ENCODE assay signal across 22 cellular contexts in genomic region chr5:91840412-91840811, GRCh38.
"Had no signal": no experiment of that assay in that cellular context is flagged by ENCODE, and none has a peak within 500 bp of the region (broad histone marks: within the 10 kb centered on the region; RNA-seq: fewer than 3 reads in every experiment).

No MANE protein-coding gene starts in this region.

- H3K9me3 Mint-ChIP-seq: activated CD4-positive, alpha-beta T cell treated with anti-CD3 and anti-CD28 coated beads, Interleukin-2, amount 10 ng/mL, durations not matched to agents 7 days and 5 days; activated naive CD4-positive, alpha-beta T cell treated with anti-CD3 and anti-CD28 coated beads, Interleukin-2, amount 10 ng/mL, durations not matched to agents 7 days and 5 days; activated naive CD8-positive, alpha-beta T cell treated with anti-CD3 and anti-CD28 coated beads, Interleukin-2, amount 50 U/mL, for 24 hours; activated T-cell treated with anti-CD3 and anti-CD28 coated beads, Interleukin-2, amount 50 U/mL, for 24 hours; nephron had no signal

- H3K4me1 ChIP-seq: breast epithelium, esophagus muscularis mucosa, gastroesophageal sphincter, left lung, thyroid gland had no signal

- H3K9me3 ChIP-seq: breast epithelium, esophagus muscularis mucosa, gastroesophageal sphincter, heart left ventricle, left lung, thyroid gland had no signal

- ATAC-seq: activated CD4-positive, CD25-positive, alpha-beta regulatory T cell treated with anti-CD3 and anti-CD28 coated beads, Interleukin-2, amount 50 U/mL, for 24 hours; activated CD8-positive, alpha-beta T cell treated with anti-CD3 and anti-CD28 coated beads, Interleukin-2, amount 10 ng/mL, durations not matched to agents 7 days and 5 days; activated naive CD8-positive, alpha-beta T cell treated with anti-CD3 and anti-CD28 coated beads, Interleukin-2, amount 50 U/mL, for 24 hours; gastroesophageal sphincter; heart left ventricle; left lung had no signal

- H3K36me3 Mint-ChIP-seq: activated naive CD4-positive, alpha-beta T cell treated with anti-CD3 and anti-CD28 coated beads, Interleukin-2, amount 10 ng/mL, durations not matched to agents 7 days and 5 days had no signal

- H3K36me3 ChIP-seq: esophagus muscularis mucosa, gastroesophageal sphincter, heart left ventricle, left lung, thyroid gland had no signal

- H3K27me3 Mint-ChIP-seq: activated CD4-positive, alpha-beta T cell treated with anti-CD3 and anti-CD28 coated beads, Interleukin-2, amount 10 ng/mL, durations not matched to agents 7 days and 5 days; activated naive CD4-positive, alpha-beta T cell treated with anti-CD3 and anti-CD28 coated beads, Interleukin-2, amount 10 ng/mL, durations not matched to agents 7 days and 5 days; activated naive CD8-positive, alpha-beta T cell treated with anti-CD3 and anti-CD28 coated beads, Interleukin-2, amount 50 U/mL, for 24 hours; activated T-cell treated with anti-CD3 and anti-CD28 coated beads, Interleukin-2, amount 50 U/mL, for 24 hours had no signal

- H3K4me3 ChIP-seq: breast epithelium, esophagus muscularis mucosa, gastroesophageal sphincter, heart left ventricle, left lung, thyroid gland had no signal

- H3K27me3 ChIP-seq: breast epithelium, esophagus muscularis mucosa, gastroesophageal sphincter, heart left ventricle, left lung, thyroid gland had no signal

- FAIRE-seq: endothelial cell of umbilical vein had no signal

- H3K27ac ChIP-seq: breast epithelium, esophagus muscularis mucosa, gastroesophageal sphincter, heart left ventricle, left lung, thyroid gland had no signal

- H3K4me3 Mint-ChIP-seq: activated CD4-positive, alpha-beta T cell treated with anti-CD3 and anti-CD28 coated beads, Interleukin-2, amount 10 ng/mL, durations not matched to agents 7 days and 5 days; activated CD8-positive, alpha-beta T cell treated with anti-CD3 and anti-CD28 coated beads, Interleukin-2, amount 10 ng/mL, durations not matched to agents 7 days and 5 days; activated naive CD4-positive, alpha-beta T cell treated with anti-CD3 and anti-CD28 coated beads, Interleukin-2, amount 10 ng/mL, durations not matched to agents 7 days and 5 days; activated naive CD8-positive, alpha-beta T cell treated with anti-CD3 and anti-CD28 coated beads, Interleukin-2, amount 50 U/mL, for 24 hours; activated T-cell treated with anti-CD3 and anti-CD28 coated beads, Interleukin-2, amount 50 U/mL, for 24 hours; nephron had no signal

- H3K4me1 Mint-ChIP-seq: activated CD4-positive, alpha-beta T cell treated with anti-CD3 and anti-CD28 coated beads, Interleukin-2, amount 10 ng/mL, durations not matched to agents 7 days and 5 days; activated naive CD4-positive, alpha-beta T cell treated with anti-CD3 and anti-CD28 coated beads, Interleukin-2, amount 10 ng/mL, durations not matched to agents 7 days and 5 days; activated naive CD8-positive, alpha-beta T cell treated with anti-CD3 and anti-CD28 coated beads, Interleukin-2, amount 50 U/mL, for 24 hours; nephron had no signal

- DNase-seq: activated CD4-positive, alpha-beta T cell treated with anti-CD3 and anti-CD28 coated beads, Interleukin-2, amount 10 ng/mL, durations not matched to agents 7 days and 5 days; activated CD8-positive, alpha-beta T cell treated with anti-CD3 and anti-CD28 coated beads, Interleukin-2, amount 10 ng/mL, durations not matched to agents 7 days and 5 days; activated naive CD4-positive, alpha-beta T cell treated with anti-CD3 and anti-CD28 coated beads, Interleukin-2, amount 10 ng/mL, durations not matched to agents 7 days and 5 days; activated naive CD8-positive, alpha-beta T cell treated with anti-CD3 and anti-CD28 coated beads, Interleukin-2, amount 50 U/mL, for 24 hours; activated T-cell treated with anti-CD3 and anti-CD28 coated beads, Interleukin-2, amount 50 U/mL, for 24 hours; aorta; effector CD4-positive, alpha-beta T cell; heart left ventricle; left lung; midbrain; occipital lobe; retina; stimulated activated CD8-positive, alpha-beta memory T cell treated with anti-CD3 and anti-CD28 coated beads, Interleukin-4, amount 100 ng/mL, for 48 hours; stimulated activated naive CD4-positive, alpha-beta T cell treated with Interleukin-2 at 50 U/mL for 16 hours; T1000; thyroid gland had no signal

- H3K27ac Mint-ChIP-seq: activated CD4-positive, alpha-beta T cell treated with anti-CD3 and anti-CD28 coated beads, Interleukin-2, amount 10 ng/mL, durations not matched to agents 7 days and 5 days; activated CD8-positive, alpha-beta T cell treated with anti-CD3 and anti-CD28 coated beads, Interleukin-2, amount 10 ng/mL, durations not matched to agents 7 days and 5 days; activated naive CD4-positive, alpha-beta T cell treated with anti-CD3 and anti-CD28 coated beads, Interleukin-2, amount 10 ng/mL, durations not matched to agents 7 days and 5 days; activated naive CD8-positive, alpha-beta T cell treated with anti-CD3 and anti-CD28 coated beads, Interleukin-2, amount 50 U/mL, for 24 hours; activated T-cell treated with anti-CD3 and anti-CD28 coated beads, Interleukin-2, amount 50 U/mL, for 24 hours; nephron had no signal
